ENCODE assay signal across 7 cellular contexts in the genomic region with DNA sequence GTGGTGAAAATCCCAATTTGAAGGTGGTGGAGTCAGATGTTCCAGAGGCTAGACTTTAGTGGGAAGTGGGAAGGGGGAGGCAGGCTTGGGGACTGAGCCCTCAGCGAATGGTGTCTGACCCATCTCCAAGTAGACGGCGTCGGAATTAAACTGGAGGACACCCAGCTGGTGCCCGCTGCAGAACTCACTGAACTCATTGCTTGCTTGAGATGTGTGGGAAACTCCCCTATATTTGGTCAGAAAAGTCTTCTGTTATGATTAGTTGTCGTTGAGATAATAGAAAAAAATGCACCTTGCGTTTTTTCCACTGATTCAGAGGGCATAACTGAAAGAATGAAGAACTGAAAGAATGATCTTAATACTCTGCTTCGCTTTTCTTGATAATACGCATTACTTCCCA. TPM values are rescaled to one million over a fixed set of nuclear protein-coding genes. Genes with fewer than 3 reads are reported as not detected.
DNase-seq lines count a peak whose midpoint lies in the region; ATAC-seq, FAIRE-seq and TF ChIP-seq lines count a peak whose summit lies in the region.

No MANE protein-coding gene starts in this region.

- peaks cover 8% of the 10 kb centered on the region for H3K23me2 ChIP-seq in H1 (ENCODE audit: low read depth, low read length)

- FAIRE-seq in H1 (lab: Jason Lieb, UNC) = no peak

- TF ChIP-seq EP300 in H1 (IDR thresholded peaks at IDR 0.05; ENCODE audit: borderline replicate concordance in 1 of 2, low read depth in 2 of 2, low read length in 2 of 2) = no peak

- H3K36me3 ChIP-seq in PC-9 (ENCODE audit: low read depth) (peaks cover 13% of the 10 kb centered on the region), H1 (ENCODE audit: control insufficient read depth in 2 of 4, insufficient read depth in 4 of 4, low read length in 3 of 4) (peaks cover 0 to 6% (median 3%) of the 10 kb centered on the region in 4 experiments; a peak in 2 of 8 replicates), osteoblast (ENCODE audit: insufficient read depth, low read length) (peaks cover 14% of the 10 kb centered on the region)

- H3K56ac ChIP-seq in H1 (replicated peaks; ENCODE audit: insufficient read length, low read depth, low read length) = no peak overlapping the region

- H2BK120ac ChIP-seq in H1 (replicated peaks; ENCODE audit: low read depth, low read length) = no peak overlapping the region

- H3K27me3 ChIP-seq in PC-9 (ENCODE audit: insufficient read depth, low read depth) (no peaks in the 10 kb centered on the region), H1 (replicated peaks in 1 of 4; ENCODE audit: control insufficient read depth in 3 of 4, extremely low read depth in 1 of 4, insufficient read depth in 3 of 4, low read length in 3 of 4) (no peaks in the 10 kb centered on the region), osteoblast (ENCODE audit: insufficient read depth, low read length) (no peaks in the 10 kb centered on the region)

- no peak overlapping the region for H2BK15ac ChIP-seq in H1 (ENCODE audit: low read length)

- H3K4me2 ChIP-seq in PC-9 = peak overlapping the region; percentile 89
- peak overlapping the region; percentile 94 to 99 for H3K4me2 ChIP-seq in H1 (ENCODE audit: insufficient read depth in 1 of 2, low read depth in 2 of 2, low read length in 2 of 2)
- H3K4me2 ChIP-seq in osteoblast (ENCODE audit: insufficient read depth, low read length) = peak overlapping the region; percentile 98

- H3K4me1 ChIP-seq in PC-9 (replicated peaks; ENCODE audit: insufficient read depth) = peaks cover 13% of the 10 kb centered on the region
- peaks cover 0 to 6% (median 4%) of the 10 kb centered on the region in 4 experiments; a peak in 4 of 7 replicates for H3K4me1 ChIP-seq in H1 (replicated peaks in 1 of 4; ENCODE audit: control insufficient read depth in 3 of 4, insufficient read depth in 4 of 4, low read length in 3 of 4)
- peaks cover 10% of the 10 kb centered on the region for H3K4me1 ChIP-seq in osteoblast (ENCODE audit: insufficient read depth, low read length)

- ATAC-seq in GM19452 (IDR thresholded peaks at IDR 0.05; ENCODE audit: unreplicated experiment) = peak; percentile 4

- no peak overlapping the region for H2BK12ac ChIP-seq in H1 (ENCODE audit: low read depth, low read length)

- H3K27ac ChIP-seq in PC-9 (no peak overlapping the region), H1 (ENCODE audit: low read depth, low read length) (no peak overlapping the region), osteoblast (ENCODE audit: low read depth, low read length) (peak overlapping the region; percentile 87)

- no peak overlapping the region for H3K23ac ChIP-seq in H1 (ENCODE audit: insufficient read length)

- H4K20me1 ChIP-seq in PC-9 (ENCODE audit: insufficient read depth) (no peaks in the 10 kb centered on the region), H1 (replicated peaks in 1 of 2; ENCODE audit: control insufficient read depth in 1 of 2, insufficient read depth in 2 of 2, low read length in 2 of 2) (no peaks in the 10 kb centered on the region), osteoblast (ENCODE audit: insufficient read depth, low read length) (no peaks in the 10 kb centered on the region)

- H2AK5ac ChIP-seq in H1 (ENCODE audit: low read depth, low read length) = no peak overlapping the region

- BruUV-seq in PC-9 (replicated peaks; lab: Mats Ljungman, UMichigan) = TSS peak; percentile 51

- no peak overlapping the region for H4K5ac ChIP-seq in H1 (ENCODE audit: insufficient read length, low read depth, low read length)

- H4K91ac ChIP-seq in H1 (replicated peaks; ENCODE audit: insufficient read length, low read length) = no peak overlapping the region

- H3K79me2 ChIP-seq in PC-9 (ENCODE audit: low read depth) = no peaks in the 10 kb centered on the region
- H3K79me2 ChIP-seq in H1 (ENCODE audit: control insufficient read depth in 1 of 2, insufficient read depth in 2 of 2, low read length in 2 of 2) = 0 out of 4 replicates have a peak, but pooled peaks cover 0 to 2% of the 10 kb centered on the region in 2 experiments
- peaks cover 16% of the 10 kb centered on the region for H3K79me2 ChIP-seq in osteoblast (ENCODE audit: insufficient read depth, low read length)

- no peak overlapping the region for H3K4ac ChIP-seq in H1 (replicated peaks; ENCODE audit: insufficient read length, low read depth, low read length)

- H2BK5ac ChIP-seq in H1 (ENCODE audit: low read depth, low read length) = no peak overlapping the region

- intact Hi-C loops in PC-9 (cut with micrococcal nuclease; ENCODE audit: unreplicated experiment) = loop anchor here (1.0 kb wide), 1 partner anchor 10 kb away; the partner anchor contains the start of gene ZNF582

- TF ChIP-seq CTCF in PC-9 (conservative IDR thresholded peaks at IDR 0.05) = no peak
- no peak for TF ChIP-seq CTCF in H1 (IDR thresholded peaks at IDR 0.05; ENCODE audit: control extremely low read depth in 1 of 3, insufficient read depth in 1 of 3, low read depth in 1 of 3, low read length in 3 of 3)
- TF ChIP-seq CTCF in osteoblast (IDR thresholded peaks at IDR 0.05; ENCODE audit: extremely low read depth, low read depth, low read length) = no peak

- peak overlapping the region; percentile 99 for H2AFZ ChIP-seq in PC-9
- H2AFZ ChIP-seq in H1 (ENCODE audit: low read length) = peak overlapping the region; percentile 92
- H2AFZ ChIP-seq in osteoblast (ENCODE audit: low read length) = peak overlapping the region; percentile 100

- H3K9ac ChIP-seq in H1 (replicated peaks in 1 of 4; ENCODE audit: extremely low read depth in 1 of 4, low read depth in 3 of 4, low read length in 3 of 4) = peak overlapping the region in 1 of 4 experiments; percentile 57; a peak in 3 of 7 replicates

- H3K14ac ChIP-seq in H1 (ENCODE audit: insufficient read length) = no peak overlapping the region

- H3K79me1 ChIP-seq in H1 (ENCODE audit: low read depth, low read length) = peaks cover 10% of the 10 kb centered on the region

- H3K18ac ChIP-seq in H1 (ENCODE audit: extremely low read depth, low read length) = no peak overlapping the region

- POLR2A ChIA-PET in PC-9 (lab: Charles Lee; ENCODE audit: unreplicated experiment) = interaction anchor here (0.6 to 0.8 kb wide), 2 partner anchors 192 to 1456 kb away, joined by 6 to 9 read pairs; partner anchors contain the start of genes NLRP7 and ZNF71
- POLR2A ChIA-PET in H1 (lab: Charles Lee; ENCODE audit: partially characterized antibody) = interaction anchor here (0.8 to 3.0 kb wide), 4 partner anchors 10 to 88 kb away, joined by 3 to 11 read pairs (median 4); partner anchors contain the start of gene ZNF582

- H3F3A ChIP-seq in PC-9 (ENCODE audit: insufficient read depth, low read depth) = no peaks in the 10 kb centered on the region

- peak overlapping the region; percentile 82 for H3K4me3 ChIP-seq in PC-9
- H3K4me3 ChIP-seq in H1 (ENCODE audit: extremely low read depth in 1 of 4, insufficient read depth in 2 of 4, low read depth in 3 of 4, low read length in 4 of 4) = peak overlapping the region; percentile 83 to 95 (median 92)
- H3K4me3 ChIP-seq in osteoblast (ENCODE audit: insufficient read depth, low read length) = peak overlapping the region; percentile 91

- H3K9me2 ChIP-seq in PC-9 (ENCODE audit: insufficient read depth) = no peaks in the 10 kb centered on the region

- TF ChIP-seq POLR2A in H1 (IDR thresholded peaks at IDR 0.05; ENCODE audit: control extremely low read depth in 1 of 2, low read depth in 2 of 2, low read length in 2 of 2) = no peak

- H2BK20ac ChIP-seq in H1 (ENCODE audit: low read length) = no peak overlapping the region

- no peak for TF ChIP-seq RAD21 in H1 (IDR thresholded peaks at IDR 0.05 in 1 of 2, conservative IDR thresholded peaks at IDR 0.05 in 1 of 2; ENCODE audit: low read depth in 2 of 2, low read length in 2 of 2)

- H3K9me3 ChIP-seq in PC-9 (ENCODE audit: insufficient read depth, low read depth) = peaks cover 65% of the 10 kb centered on the region
- H3K9me3 ChIP-seq in H1 (ENCODE audit: insufficient read depth in 2 of 2, low read depth in 1 of 2, low read length in 1 of 2) = peaks cover 4 to 5% of the 10 kb centered on the region in 2 experiments; a peak in 3 of 4 replicates
- no peaks in the 10 kb centered on the region for H3K9me3 ChIP-seq in osteoblast (ENCODE audit: low read depth, low read length)

- CTCF ChIA-PET in PC-9 (lab: Charles Lee) (interaction anchor here (0.6 kb wide), 1 partner anchor 1243 kb away, joined by 5 read pairs; no protein-coding TSS in a partner anchor), H1 (lab: Charles Lee; ENCODE audit: partially characterized antibody) (interaction anchor here (3.7 kb wide), 1 partner anchor 10 kb away, joined by 11 read pairs; the partner anchor contains the start of gene ZNF582)

- no peak overlapping the region for H4K8ac ChIP-seq in H1 (ENCODE audit: extremely low read depth, insufficient read depth, low read length)

- WGBS in H1 (ENCODE audit: extremely low coverage in 1 of 2, insufficient coverage in 1 of 2, insufficient read length in 1 of 2, insufficient replicate concordance in 2 of 2, low coverage in 1 of 2, low lambda C conversion rate in 2 of 2, missing lambda C conversion rate in 1 of 2), 2 experiments = 37% methylated on average over 9 of the region's 9 CpGs; no CpG with 5 or more reads in 1 of the 2 experiments

- no peak for DNase-seq in PC-9
- no peak for DNase-seq in H1 (ENCODE audit: low read depth in 1 of 2, low spot score in 2 of 2)
- no peak for DNase-seq in osteoblast (ENCODE audit: insufficient read length, low spot score, missing footprints)
- DNase-seq in SIG-M5 treated with dmso at 0.1 percent for 504 hours (lab: John Stamatoyannopoulos, UW; ENCODE audit: unreplicated experiment) = no peak
- no peak for DNase-seq in HK-2 (ENCODE audit: unreplicated experiment)
- DNase-seq in activated gamma-delta T cell treated with Interleukin-2 at 50 U/mL for 16 hours = no peak

RNA-seq across cellular contexts. Expression of gene ZNF583, which starts 0.9 kb away (rescaled TPM):
- total RNA-seq in PC-9 (2021) (2.5 and 3.1 TPM in 2 replicates), osteoblast (7.6 and 10.3 TPM in 2 replicates)
- total RNA-seq in H1 (2021; fragmentation: NEBNext Ultra II Directional; extraction: Animal tissue kit (Norgen Biotek cat#: 25700)) = 2.6 and 2.8 TPM in 2 replicates
- 0.24 and 0.48 TPM in 2 replicates for polyA plus RNA-seq in H1 (2011; rRNA removed)
- polyA plus RNA-seq in H1 (2011; cell fraction: cytosol; rRNA removed) = 0.67 TPM
- 0.84 TPM for polyA plus RNA-seq in H1 (2011; cell fraction: nucleus; rRNA removed)
- polyA plus RNA-seq in H1 (2012, experiment 1 of 2) = 0.87 to 1.4 TPM (median 1.0 TPM) in 4 replicates
- 0.08 TPM for polyA plus RNA-seq in H1 (2012, experiment 2 of 2)
- polyA plus RNA-seq in H1 (2013, experiment 1 of 2) = 1.4 TPM
- 1.2 TPM for polyA plus RNA-seq in H1 (2013, experiment 2 of 2)
- polyA minus RNA-seq in H1 (2011; rRNA and poly(A)+ RNA removed) = 2.0 and 3.1 TPM in 2 replicates
- 1.8 TPM for polyA minus RNA-seq in H1 (2011; cell fraction: cytosol; rRNA and poly(A)+ RNA removed)
- polyA minus RNA-seq in H1 (2011; cell fraction: nucleus; rRNA and poly(A)+ RNA removed) = 6.1 TPM

RNA-seq across cellular contexts. Expression of gene ZNF582, which starts 9.9 kb away (rescaled TPM):
- total RNA-seq in PC-9 (2021) (1.8 and 3.4 TPM in 2 replicates), osteoblast (2.2 and 3.2 TPM in 2 replicates)
- 3.8 and 5.8 TPM in 2 replicates for total RNA-seq in H1 (2021; fragmentation: NEBNext Ultra II Directional; extraction: Animal tissue kit (Norgen Biotek cat#: 25700))
- polyA plus RNA-seq in H1 (2011; rRNA removed) = 2.4 and 3.8 TPM in 2 replicates
- polyA plus RNA-seq in H1 (2011; cell fraction: cytosol; rRNA removed) = 4.4 TPM
- 2.5 TPM for polyA plus RNA-seq in H1 (2011; cell fraction: nucleus; rRNA removed)
- polyA plus RNA-seq in H1 (2012, experiment 1 of 2) = 3.4 to 4.9 TPM (median 4.2 TPM) in 4 replicates
- 1.6 TPM for polyA plus RNA-seq in H1 (2012, experiment 2 of 2)
- polyA plus RNA-seq in H1 (2013, experiment 1 of 2) = 2.6 TPM
- polyA plus RNA-seq in H1 (2013, experiment 2 of 2) = 2.9 TPM
- polyA minus RNA-seq in H1 (2011; rRNA and poly(A)+ RNA removed) = 5.3 and 7.1 TPM in 2 replicates
- polyA minus RNA-seq in H1 (2011; cell fraction: cytosol; rRNA and poly(A)+ RNA removed) = 1.8 TPM
- 7.1 TPM for polyA minus RNA-seq in H1 (2011; cell fraction: nucleus; rRNA and poly(A)+ RNA removed)
